8 cellular contexts compared by ENCODE assay signal in the genomic region with DNA sequence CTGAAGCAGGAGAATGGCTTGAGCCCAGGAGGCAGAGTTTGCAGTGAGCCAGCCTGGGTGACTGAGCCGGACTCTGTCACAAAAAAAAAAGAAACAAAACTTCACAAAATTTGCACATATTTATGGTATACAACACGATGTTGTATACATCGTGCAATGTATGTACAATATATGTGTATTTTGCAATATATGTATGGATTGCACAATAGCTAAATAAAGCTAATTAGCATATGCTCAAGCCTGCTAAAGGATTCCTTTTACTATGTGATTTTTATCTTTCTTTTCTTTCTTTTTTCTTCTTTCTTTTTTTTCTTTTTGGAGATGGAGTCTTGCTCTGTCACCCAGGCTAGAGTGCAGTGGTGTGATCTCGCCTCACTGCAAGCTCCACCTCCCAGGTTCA.
"Had no signal": no experiment of that assay in that cellular context is flagged by ENCODE, and none has a peak within 500 bp of the region (broad histone marks: within the 10 kb centered on the region; RNA-seq: fewer than 3 reads in every experiment).

No MANE protein-coding gene starts in this region.

- H3K9ac ChIP-seq: GM23248, KMS-11 had no signal

- FAIRE-seq: H54, HTR-8/SVneo had no signal

- H3K4me3 ChIP-seq: GM23248 had no signal

- H3K27ac ChIP-seq: GM23248, KMS-11 had no signal

- DNase-seq: GM23248, GOT3, H9, HCEC 1CT, KBM-7 had no signal

- H3K4me2 ChIP-seq: KMS-11 had no signal

- H2AFZ ChIP-seq: GM23248 had no signal
